11 cellular contexts compared by ENCODE assay signal in genomic region chr16:10080031-10080772, GRCh38.
A peak's percentile ranks its signal among the peaks of the same experiment; 100 is the strongest.
DNase-seq lines count a peak whose midpoint lies in the region; ATAC-seq and TF ChIP-seq lines count a peak whose summit lies in the region.
"Had no signal": no experiment of that assay in that cellular context is flagged by ENCODE, and none has a peak within 500 bp of the region (broad histone marks: within the 10 kb centered on the region; RNA-seq: fewer than 3 reads in every experiment).

No MANE protein-coding gene starts in this region.

- TF ChIP-seq CTCF in adrenal gland (IDR thresholded peaks at IDR 0.05) (no peak), prostate gland (IDR thresholded peaks at IDR 0.05) (no peak), transverse colon (IDR thresholded peaks at IDR 0.05) (no peak)

- in situ Hi-C loops in transverse colon (cut with MboI; ENCODE audit: low pct_ligation_motif_present in 1 of 4, low pct_unique_long_range_greater_than_20kb in 1 of 4, low sequenced_read_pairs in 3 of 4) = no loop called here

- DNase-seq in Daoy (ENCODE audit: low read depth) (peak; percentile 86), adrenal gland (peak; percentile 57 to 86 (median 65)), head of caudate nucleus (peak; percentile 31 to 93 (median 72)), prostate gland (ENCODE audit: low spot score) (peak; percentile 57), NCI-H510A (lab: John Stamatoyannopoulos, UW) (no peak), HPDE6-E6E7 (ENCODE audit: extremely low spot score) (no peak), transverse colon (no peak)
- DNase-seq: activated CD4-positive, alpha-beta T cell treated with anti-CD3 and anti-CD28 coated beads for 36 hours; NCI-H1092; spleen had no signal

- TF ChIP-seq POLR2A in adrenal gland (IDR thresholded peaks at IDR 0.05) (no peak), prostate gland (IDR thresholded peaks at IDR 0.05) (no peak), transverse colon (IDR thresholded peaks at IDR 0.05) (no peak)

- no peaks in the 10 kb centered on the region for H3K36me3 ChIP-seq in adrenal gland (replicated peaks in 1 of 2)
- H3K36me3 ChIP-seq in prostate gland = no peaks in the 10 kb centered on the region
- no peaks in the 10 kb centered on the region for H3K36me3 ChIP-seq in transverse colon
- H3K36me3 ChIP-seq: spleen had no signal

- intact Hi-C loops in adrenal gland (cut with DNase I) (no loop called here), head of caudate nucleus (cut with DNase I) (no loop called here), prostate gland (cut with DNase I) (no loop called here), transverse colon (cut with DNase I; ENCODE audit: low total_unique reads) (no loop called here)

- peaks cover 0 to 21% of the 10 kb centered on the region in 2 donors for H3K4me1 ChIP-seq in adrenal gland (replicated peaks in 1 of 2)
- H3K4me1 ChIP-seq in prostate gland (replicated peaks) = no peaks in the 10 kb centered on the region
- H3K4me1 ChIP-seq in transverse colon = peaks cover 0 to 11% (median 6%) of the 10 kb centered on the region in 4 donors
- H3K4me1 ChIP-seq: spleen had no signal

- TF ChIP-seq EP300 in transverse colon (IDR thresholded peaks at IDR 0.05; ENCODE audit: low read depth) = no peak

- H3K27me3 ChIP-seq in adrenal gland (no peaks in the 10 kb centered on the region), prostate gland (replicated peaks; ENCODE audit: insufficient read depth) (no peaks in the 10 kb centered on the region), transverse colon (no peaks in the 10 kb centered on the region)

- no peaks in the 10 kb centered on the region for H3K9me3 ChIP-seq in adrenal gland (replicated peaks in 1 of 3)
- H3K9me3 ChIP-seq in prostate gland = no peaks in the 10 kb centered on the region
- no peaks in the 10 kb centered on the region for H3K9me3 ChIP-seq in transverse colon

- whole genome bisulfite sequencing in adrenal gland, 4 donors = 5 to 13% (median 7%) methylated on average over 3 to 9 of the region's 9 CpGs
- 6% methylated on average over 9 of the region's 9 CpGs for WGBS in prostate gland
- 28% methylated on average over 9 of the region's 9 CpGs; no CpG with 5 or more reads in 1 of the 2 donors for WGBS in transverse colon (ENCODE audit: low coverage in 1 of 2), 2 donors

- peak overlapping the region in 1 of 5 donors; percentile 5 for H3K27ac ChIP-seq in adrenal gland
- no peak overlapping the region for H3K27ac ChIP-seq in prostate gland
- no peak overlapping the region for H3K27ac ChIP-seq in transverse colon
- H3K27ac ChIP-seq: spleen had no signal

- no peak for ATAC-seq in HG03565 (IDR thresholded peaks at IDR 0.05; ENCODE audit: unreplicated experiment)
- ATAC-seq: activated CD4-positive, alpha-beta T cell treated with anti-CD3 and anti-CD28 coated beads for 36 hours had no signal

- H3K4me3 ChIP-seq in adrenal gland (no peak overlapping the region), prostate gland (no peak overlapping the region), transverse colon (no peak overlapping the region)
- H3K4me3 ChIP-seq: spleen had no signal

Comparison
In these comparisons a context has a peak if more than half of its experiments do, and no peak if none do; other contexts are left out.
1. DNase-seq: peak in Daoy (single experiment), adrenal gland (7 of 7), head of caudate nucleus (42 of 42) and prostate gland (single experiment); none in NCI-H510A (single experiment), HPDE6-E6E7 (single experiment) and transverse colon (single experiment).